ENCODE assay signal across 20 cellular contexts in genomic region chr6:28005124-28005662, GRCh38. TPM values are rescaled to one million over a fixed set of nuclear protein-coding genes. Genes with fewer than 3 reads are reported as not detected.
"Had no signal": no experiment of that assay in that cellular context is flagged by ENCODE, and none has a peak within 500 bp of the region (broad histone marks: within the 10 kb centered on the region; RNA-seq: fewer than 3 reads in every experiment).

No MANE protein-coding gene starts in this region.

- H3K4me1 ChIP-seq: psoas muscle, right lobe of liver, stomach, testis had no signal

- H3K9me3 ChIP-seq: psoas muscle, right lobe of liver, stomach, testis had no signal

- DNase-seq: activated naive CD4-positive, alpha-beta T cell treated with anti-CD3 and anti-CD28 coated beads for 36 hours; activated naive CD8-positive, alpha-beta T cell treated with anti-CD3 and anti-CD28 coated beads, Interleukin-2, amount 50 U/mL, for 24 hours; endodermal cell; hypothalamus; immature natural killer cell; mesenchymal stem cell; psoas muscle; right lobe of liver; stomach; testis had no signal

- H3K27ac ChIP-seq: psoas muscle, right lobe of liver, stomach, testis had no signal

- H3K36me3 ChIP-seq: right lobe of liver, stomach had no signal

- ATAC-seq: activated CD4-positive, CD25-positive, alpha-beta regulatory T cell treated with anti-CD3 and anti-CD28 coated beads, Interleukin-2, amount 50 U/mL, for 24 hours; activated naive CD8-positive, alpha-beta T cell treated with anti-CD3 and anti-CD28 coated beads, Interleukin-2, amount 50 U/mL, for 24 hours; activated T-helper 17 cell treated with anti-CD3 and anti-CD28 coated beads, Interleukin-2, amount 50 U/mL, for 72 hours; psoas muscle; right lobe of liver had no signal

- H3K4me3 ChIP-seq: psoas muscle, right lobe of liver, stomach, testis had no signal

- H3K27me3 ChIP-seq: right lobe of liver, testis had no signal

RNA-seq across cellular contexts. Expression of gene OR2B6, which starts 48.2 kb away (rescaled TPM):
- total RNA-seq: activated CD8-positive, alpha-beta memory T cell treated with anti-CD3 and anti-CD28 coated beads for 36 hours; activated naive CD4-positive, alpha-beta T cell treated with anti-CD3 and anti-CD28 coated beads for 36 hours; astrocyte; chondrocyte; dermis microvascular lymphatic vessel endothelial cell; endodermal cell; epithelial cell of proximal tubule; glomerular endothelial cell; osteocyte; psoas muscle; right lobe of liver; stomach; ureter had no signal
